ENCODE assay signal across 8 cellular contexts in the genomic region with DNA sequence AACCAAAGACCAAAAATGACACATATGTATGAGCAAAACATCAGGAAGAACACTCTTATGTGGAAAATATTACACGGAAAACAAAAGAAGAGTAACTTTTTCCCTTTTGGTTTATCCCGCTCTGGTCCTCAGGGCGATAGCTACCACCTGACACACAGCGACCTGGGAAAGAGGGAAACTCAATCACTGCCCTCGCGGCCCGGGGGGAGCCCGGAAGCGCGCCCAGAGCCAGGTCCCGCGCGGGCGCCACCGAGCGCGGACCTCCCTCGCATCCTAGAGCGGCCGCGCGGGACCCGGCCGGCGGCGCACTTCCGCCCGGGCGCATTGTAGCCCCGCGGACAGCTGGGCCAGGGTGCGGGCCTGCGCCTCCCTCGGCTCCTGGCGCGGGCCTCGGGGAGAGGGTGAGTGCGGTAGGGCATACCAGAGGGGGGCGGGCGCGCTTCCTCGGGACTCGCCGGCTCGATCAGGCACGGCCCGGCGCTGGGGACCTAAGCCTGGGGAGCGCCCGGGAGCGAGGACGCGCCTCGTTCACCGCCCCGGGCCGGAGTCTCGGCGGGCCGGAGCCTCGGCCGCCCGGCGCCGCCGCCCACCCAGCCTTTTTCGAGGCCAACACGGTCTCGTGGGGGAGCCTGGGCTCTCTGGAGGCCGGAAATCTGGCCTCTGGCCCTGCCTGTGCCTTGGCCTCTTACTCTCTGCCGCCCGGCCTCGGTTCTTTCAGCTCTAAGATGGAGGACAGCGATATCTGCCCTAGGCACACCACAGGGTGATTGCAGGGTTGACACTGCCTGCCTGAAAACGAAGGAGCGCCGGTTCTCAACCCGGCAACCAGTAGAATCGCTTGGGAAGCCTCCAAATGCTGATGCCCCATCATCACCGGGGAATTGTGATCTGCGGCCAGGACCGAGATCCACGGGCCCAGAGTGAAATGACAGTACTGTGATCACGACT. TPM values are rescaled to one million over a fixed set of nuclear protein-coding genes. Genes with fewer than 3 reads are reported as not detected.
A peak's percentile ranks its signal among the peaks of the same experiment; 100 is the strongest.
DNase-seq lines count a peak whose midpoint lies in the region; ATAC-seq, FAIRE-seq and TF ChIP-seq lines count a peak whose summit lies in the region.

Gene ELAC1, plus strand, starts transcription at position 327 of the 948 bp plus-strand sequence. CDS start 6,365 bp downstream, outside the sequence.

- H3K27me3 ChIP-seq in left ventricle myocardium inferior (ENCODE audit: low read depth) (no peaks in the 10 kb centered on the region), psoas muscle (ENCODE audit: insufficient read depth in 3 of 3, low read length in 2 of 3) (no peaks in the 10 kb centered on the region)

- ATAC-seq in HG02642 (IDR thresholded peaks at IDR 0.05; ENCODE audit: poor library complexity, unreplicated experiment) (peak; percentile 97), psoas muscle (peak; percentile 93 to 97 (median 95))

- WGBS in psoas muscle, 3 donors = 0% methylated on average over 64 to 84 of the region's 84 CpGs

- H3K36me3 ChIP-seq in left ventricle myocardium inferior = no peaks in the 10 kb centered on the region
- H3K36me3 ChIP-seq in psoas muscle (ENCODE audit: insufficient read depth in 1 of 2, low read depth in 1 of 2) = no peaks in the 10 kb centered on the region

- TF ChIP-seq POLR2A in GM12891 (IDR thresholded peaks at IDR 0.05; ENCODE audit: low read depth, low read length) = peak; percentile 87

- TF ChIP-seq CTCF in left ventricle myocardium inferior (IDR thresholded peaks at IDR 0.05; ENCODE audit: borderline replicate concordance) (peak; percentile 23), psoas muscle (IDR thresholded peaks at IDR 0.05) (peak; percentile 5)

- H3K4me1 ChIP-seq in left ventricle myocardium inferior (peaks cover 34% of the 10 kb centered on the region), psoas muscle (peaks cover 23% of the 10 kb centered on the region)

- H3K4me3 ChIP-seq in left ventricle myocardium inferior (peak within 1 kb of the TSS; percentile 97), psoas muscle (peak within 1 kb of the TSS; percentile 89)

- H3K27ac ChIP-seq in left ventricle myocardium inferior (replicated peaks) (peak within 1 kb of the TSS; percentile 99), psoas muscle (peak within 1 kb of the TSS; percentile 97)

- H3K9me3 ChIP-seq in left ventricle myocardium inferior (replicated peaks) (peaks cover 6% of the 10 kb centered on the region), psoas muscle (no peaks in the 10 kb centered on the region)

- intact Hi-C loops in left ventricle myocardium inferior (cut with micrococcal nuclease) = no loop called here
- intact Hi-C loops in psoas muscle (cut with DNase I) = loop anchor here (1.0 to 10.0 kb wide), 4 partner anchors 62 to 229 kb away; partner anchors contain the start of genes ME2 (in 2 of the 2), MEX3C (in 1 of the 2) and SMAD4 (in 1 of the 2)

- DNase-seq in GM12891 (ENCODE audit: insufficient read length, low spot score) (peak; percentile 78), NCI-H1105 (lab: John Stamatoyannopoulos, UW) (peak; percentile 78), T-helper 1 cell (peak; percentile 23 to 77 (median 41)), amniotic stem cell (lab: John Stamatoyannopoulos, UW) (peak; percentile 15), left ventricle myocardium inferior (peak; percentile 78), psoas muscle (peak; percentile 83 to 90), urothelium cell line (ENCODE audit: low spot score) (peak; percentile 87)

- peak; percentile 87 for FAIRE-seq in GM12891 (lab: Jason Lieb, UNC)
- FAIRE-seq in urothelium cell line (lab: Jason Lieb, UNC) = no peak

TF ChIP-seq in GM12891, 5 proteins besides CTCF, POLR2A, EP300 and RAD21:
- peak; percentile 55; the same call in 1 of the 2 replicates for TF ChIP-seq SPI1 (IDR thresholded peaks at IDR 0.05; ENCODE audit: low read depth, low read length)
- peak; percentile 70 for TF ChIP-seq POU2F2 (IDR thresholded peaks at IDR 0.05; ENCODE audit: low read depth, low read length)
- peak; percentile 77 for TF ChIP-seq POLR2AphosphoS5 (IDR thresholded peaks at IDR 0.05; ENCODE audit: low read depth, low read length)
- TF ChIP-seq TAF1 (IDR thresholded peaks at IDR 0.05; ENCODE audit: low read depth, low read length) = peak; percentile 94
- no peak for TF ChIP-seq PAX5 (IDR thresholded peaks at IDR 0.05; ENCODE audit: insufficient read depth, low read length, severe bottlenecking)
TF ChIP-seq in GM12891: peak in this region for 4.

RNA-seq across cellular contexts. Expression of gene ELAC1, which starts in this region (rescaled TPM):
- polyA plus RNA-seq in GM12891 (2012; ENCODE audit: low read depth, missing spikeins) = 8.7 TPM
- 5.2 TPM for total RNA-seq in left ventricle myocardium inferior
- total RNA-seq in psoas muscle = 1 to 10 TPM; 2.8 to 5.4 (median 3.8) TPM
- 1 to 10 TPM; 1.6 to 4.2 (median 1.7) TPM for polyA plus RNA-seq in psoas muscle

Comparison
In these comparisons a context has a peak if more than half of its experiments do, and no peak if none do; other contexts are left out.
1. Peak in every context shown above with its lines: DNase-seq, ATAC-seq, H3K4me3 ChIP-seq and H3K27ac ChIP-seq.
2. DNase-seq: peak in every context shown above with its lines; median percentile 87 in urothelium cell line; 86 in psoas muscle; 78 in GM12891; 78 in NCI-H1105; 78 in left ventricle myocardium inferior; 41 in T-helper 1 cell; 15 in amniotic stem cell.